23 cellular contexts compared by ENCODE assay signal in genomic region chr11:35722641-35723040, GRCh38.
"Had no signal": no experiment of that assay in that cellular context is flagged by ENCODE, and none has a peak within 500 bp of the region (broad histone marks: within the 10 kb centered on the region; RNA-seq: fewer than 3 reads in every experiment).

No MANE protein-coding gene starts in this region.

- H3K27me3 ChIP-seq: breast epithelium, colonic mucosa, esophagus muscularis mucosa, right lobe of liver, tibial artery had no signal

- H3K36me3 ChIP-seq: breast epithelium had no signal

- H3K4me3 ChIP-seq: breast epithelium, colonic mucosa, esophagus muscularis mucosa, mucosa of descending colon, right lobe of liver, tibial artery had no signal

- H3K27ac ChIP-seq: colonic mucosa, right lobe of liver, tibial artery had no signal

- H3K27ac Mint-ChIP-seq: activated CD4-positive, alpha-beta T cell treated with anti-CD3 and anti-CD28 coated beads for 36 hours; activated naive CD4-positive, alpha-beta T cell treated with anti-CD3 and anti-CD28 coated beads for 36 hours; activated naive CD8-positive, alpha-beta T cell treated with anti-CD3 and anti-CD28 coated beads, Interleukin-2, amount 10 ng/mL, durations not matched to agents 7 days and 5 days had no signal

- H3K4me1 ChIP-seq: breast epithelium, colonic mucosa had no signal

- H3K27me3 Mint-ChIP-seq: activated CD4-positive, alpha-beta T cell treated with anti-CD3 and anti-CD28 coated beads for 36 hours; activated naive CD8-positive, alpha-beta T cell treated with anti-CD3 and anti-CD28 coated beads, Interleukin-2, amount 10 ng/mL, durations not matched to agents 7 days and 5 days; stimulated activated naive CD8-positive, alpha-beta T cell treated with anti-CD3 and anti-CD28 coated beads, Interleukin-15, Interleukin-2, amounts not matched to agents 100 ng/mL and 50 ng/mL, for 24 hours had no signal

- H3K4me3 Mint-ChIP-seq: activated CD4-positive, alpha-beta T cell treated with anti-CD3 and anti-CD28 coated beads for 36 hours; activated naive CD4-positive, alpha-beta T cell treated with anti-CD3 and anti-CD28 coated beads for 36 hours; activated naive CD8-positive, alpha-beta T cell treated with anti-CD3 and anti-CD28 coated beads, Interleukin-2, amount 10 ng/mL, durations not matched to agents 7 days and 5 days; neural crest cell; stimulated activated naive CD8-positive, alpha-beta T cell treated with anti-CD3 and anti-CD28 coated beads, Interleukin-15, Interleukin-2, amounts not matched to agents 100 ng/mL and 50 ng/mL, for 24 hours; WTC11 had no signal

- DNase-seq: activated CD4-positive, alpha-beta T cell treated with anti-CD3 and anti-CD28 coated beads for 36 hours; activated CD4-positive, alpha-beta T cell treated with anti-CD3 and anti-CD28 coated beads, Interleukin-2, amount 50 U/mL, for 48 hours; activated CD8-positive, alpha-beta memory T cell treated with anti-CD3 and anti-CD28 coated beads, Interleukin-2, amount 50 U/mL, for 48 hours; activated effector memory CD4-positive, alpha-beta T cell treated with Interleukin-2 at 50 U/mL for 16 hours; activated naive CD4-positive, alpha-beta T cell treated with anti-CD3 and anti-CD28 coated beads for 36 hours; activated naive CD8-positive, alpha-beta T cell treated with anti-CD3 and anti-CD28 coated beads, Interleukin-2, amount 10 ng/mL, durations not matched to agents 7 days and 5 days; activated T-cell treated with anti-CD3 and anti-CD28 coated beads, Interleukin-2, amount 50 U/mL, for 48 hours; amniotic stem cell; colonic mucosa; head of caudate nucleus; mesenchymal stem cell; mucosa of descending colon; posterior cingulate gyrus; right lobe of liver; small intestine; stimulated activated CD4-positive, alpha-beta T cell treated with anti-CD3 and anti-CD28 coated beads, Interleukin-4, amount 100 ng/mL, for 1 hour; T-helper 9 cell; tibial artery had no signal

- H3K9me3 ChIP-seq: breast epithelium, colonic mucosa, esophagus muscularis mucosa, mucosa of descending colon, right lobe of liver, tibial artery had no signal

- H3K9me3 Mint-ChIP-seq: neural crest cell, WTC11 had no signal

- ATAC-seq: activated CD4-positive, alpha-beta T cell treated with anti-CD3 and anti-CD28 coated beads for 36 hours; mucosa of descending colon; WTC11 had no signal
